In the genomic region with DNA sequence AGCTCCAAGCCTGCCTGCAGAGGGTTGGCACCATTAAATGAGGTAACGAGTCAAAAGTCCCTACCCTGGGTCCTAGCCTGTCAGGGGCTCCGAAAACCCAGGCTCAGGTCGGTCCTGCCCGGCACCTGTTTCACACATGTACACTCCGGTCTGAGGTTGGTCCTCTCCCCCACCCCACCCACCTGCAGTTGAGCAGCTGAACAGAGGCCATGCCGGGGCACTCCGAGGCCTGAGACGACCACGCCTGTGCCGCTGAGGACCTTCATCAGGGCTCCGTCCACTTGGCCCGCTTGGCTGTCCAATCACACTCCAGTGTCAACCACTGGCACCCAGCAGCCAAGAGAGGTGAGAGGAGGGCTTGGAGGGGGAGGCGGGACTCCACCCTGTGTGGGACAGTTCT, we compare ENCODE assay signal across 11 cellular contexts. TPM values are rescaled to one million over a fixed set of nuclear protein-coding genes. Genes with fewer than 3 reads are reported as not detected.
DNase-seq lines count a peak whose midpoint lies in the region; ATAC-seq, FAIRE-seq and TF ChIP-seq lines count a peak whose summit lies in the region.
"Had no signal": no experiment of that assay in that cellular context is flagged by ENCODE, and none has a peak within 500 bp of the region (broad histone marks: within the 10 kb centered on the region; RNA-seq: fewer than 3 reads in every experiment).

No MANE protein-coding gene starts in this region.

- intact Hi-C loops in CD4-positive, alpha-beta memory T cell (cut with micrococcal nuclease), result no loop called here
- intact Hi-C loops in pancreas (cut with DNase I), result no loop called here

- H3K4me1 ChIP-seq in CD4-positive, alpha-beta memory T cell (ENCODE audit: insufficient read depth, low read length), result peaks cover 24% of the 10 kb centered on the region
- H3K4me1 ChIP-seq in pancreas (peaks cover 8 to 18% (median 14%) of the 10 kb centered on the region in 3 donors), tibial nerve (peaks cover 0 to 36% (median 24%) of the 10 kb centered on the region in 4 donors)

- WGBS in pancreas, 2 donors, result 81 to 86% methylated on average over 13 of the region's 13 CpGs
- 82 to 90% methylated on average over 2 to 12 of the region's 13 CpGs for WGBS in tibial nerve, 2 donors

- TF ChIP-seq POLR2A in tibial nerve (IDR thresholded peaks at IDR 0.05), result no peak

- ATAC-seq in pancreas (no peak), HG03442 (IDR thresholded peaks at IDR 0.05; ENCODE audit: unreplicated experiment) (no peak)

- POLR2A ChIA-PET in CD4-positive, alpha-beta memory T cell (lab: Charles Lee; ENCODE audit: partially characterized antibody), result interaction anchor here (1.4 to 4.5 kb wide), 3 partner anchors 24 to 101 kb away, joined by 5 to 73 read pairs (median 45); partner anchors contain the start of genes C11orf21, CD81 and TSPAN32

- DNase-seq in CD4-positive, alpha-beta memory T cell, result no peak
- DNase-seq in LNCaP clone FGC (ENCODE audit: low read depth) (no peak), pancreas (no peak), tibial nerve (ENCODE audit: low spot score in 2 of 2) (no peak)
- no peak for DNase-seq in activated CD4-positive, CD25-positive, alpha-beta regulatory T cell treated with anti-CD3 and anti-CD28 coated beads, Interleukin-2, amount 50 U/mL, for 72 hours
- DNase-seq: hypothalamus, posterior cingulate gyrus had no signal

- CTCF ChIA-PET in CD4-positive, alpha-beta memory T cell (lab: Charles Lee; ENCODE audit: partially characterized antibody), result interaction anchor here (0.6 to 2.9 kb wide), 4 partner anchors 98 to 130 kb away, joined by 3 to 13 read pairs (median 6); partner anchors contain the start of genes C11orf21 and TSPAN32

- peaks cover 0 to 4% (median 0%) of the 10 kb centered on the region in 8 donors for H3K9me3 Mint-ChIP-seq in CD4-positive, alpha-beta memory T cell
- H3K9me3 Mint-ChIP-seq in brain, result no peaks in the 10 kb centered on the region
- H3K9me3 Mint-ChIP-seq in nephron, result no peaks in the 10 kb centered on the region

- no peak for TF ChIP-seq CTCF in LNCaP clone FGC (IDR thresholded peaks at IDR 0.05; ENCODE audit: control insufficient read depth, extremely low read depth, insufficient read depth)
- TF ChIP-seq CTCF in brain (conservative IDR thresholded peaks at IDR 0.05), result no peak
- no peak for TF ChIP-seq CTCF in nephron (IDR thresholded peaks at IDR 0.05; ENCODE audit: unreplicated experiment in 3 of 3)
- TF ChIP-seq CTCF in pancreas (IDR thresholded peaks at IDR 0.05), result no peak
- TF ChIP-seq CTCF in tibial nerve (IDR thresholded peaks at IDR 0.05), result no peak

- peak overlapping the region; percentile 29 to 96 (median 92) for H3K4me3 Mint-ChIP-seq in CD4-positive, alpha-beta memory T cell
- H3K4me3 Mint-ChIP-seq in brain (peak overlapping the region; percentile 90 to 95 (median 93)), nephron (peak overlapping the region; percentile 91 to 98 (median 95))

- no peak overlapping the region for H3K27ac ChIP-seq in CD4-positive, alpha-beta memory T cell (ENCODE audit: low read depth, low read length)
- H3K27ac ChIP-seq in pancreas (no peak overlapping the region), tibial nerve (no peak overlapping the region)

- peaks cover 0 to 3% of the 10 kb centered on the region in 2 donors for H3K27me3 Mint-ChIP-seq in CD4-positive, alpha-beta memory T cell
- H3K27me3 Mint-ChIP-seq in brain, result peaks cover 7% of the 10 kb centered on the region
- no peaks in the 10 kb centered on the region for H3K27me3 Mint-ChIP-seq in nephron (ENCODE audit: low read depth)

- H3K9me3 ChIP-seq in CD4-positive, alpha-beta memory T cell (ENCODE audit: control insufficient read depth in 1 of 2, low read length in 2 of 2), result no peaks in the 10 kb centered on the region
- H3K9me3 ChIP-seq in pancreas, result no peaks in the 10 kb centered on the region
- no peaks in the 10 kb centered on the region for H3K9me3 ChIP-seq in tibial nerve

- FAIRE-seq in pancreas (lab: Jason Lieb, UNC), result no peak

- H3K4me3 ChIP-seq in CD4-positive, alpha-beta memory T cell (ENCODE audit: low read length in 2 of 2), result peak overlapping the region; percentile 85 to 88
- H3K4me3 ChIP-seq in LNCaP clone FGC (ENCODE audit: low read depth, low read length), result peak overlapping the region; percentile 100
- H3K4me3 ChIP-seq in pancreas, result peak overlapping the region in 1 of 4 donors; percentile 100
- H3K4me3 ChIP-seq in tibial nerve, result peak overlapping the region in 1 of 4 donors; percentile 79

- H3K36me3 Mint-ChIP-seq in CD4-positive, alpha-beta memory T cell, result peaks cover 2 to 25% of the 10 kb centered on the region in 2 donors
- H3K36me3 Mint-ChIP-seq in brain, result peaks cover 2% of the 10 kb centered on the region
- peaks cover 8% of the 10 kb centered on the region for H3K36me3 Mint-ChIP-seq in nephron (ENCODE audit: low read depth)

- peaks cover 15% of the 10 kb centered on the region for H3K36me3 ChIP-seq in CD4-positive, alpha-beta memory T cell (ENCODE audit: insufficient read depth, low read length)
- peaks cover 0 to 13% (median 10%) of the 10 kb centered on the region in 3 donors for H3K36me3 ChIP-seq in pancreas
- peaks cover 0 to 60% (median 12%) of the 10 kb centered on the region in 3 donors for H3K36me3 ChIP-seq in tibial nerve

- H3K4me1 Mint-ChIP-seq in CD4-positive, alpha-beta memory T cell, result peaks cover 6 to 31% (median 17%) of the 10 kb centered on the region in 4 donors
- H3K4me1 Mint-ChIP-seq in brain, result peaks cover 23% of the 10 kb centered on the region
- peaks cover 5% of the 10 kb centered on the region for H3K4me1 Mint-ChIP-seq in nephron

- H3K27me3 ChIP-seq in CD4-positive, alpha-beta memory T cell (ENCODE audit: insufficient read depth, low read length), result no peaks in the 10 kb centered on the region
- H3K27me3 ChIP-seq in pancreas (no peaks in the 10 kb centered on the region), tibial nerve (no peaks in the 10 kb centered on the region)

- peak overlapping the region in 3 of 7 donors; percentile 48 to 100 (median 51) for H3K27ac Mint-ChIP-seq in CD4-positive, alpha-beta memory T cell
- H3K27ac Mint-ChIP-seq in brain (peak overlapping the region in 1 of 5 experiments; percentile 99), nephron (no peak overlapping the region)

- no peak for TF ChIP-seq EP300 in tibial nerve (IDR thresholded peaks at IDR 0.05)

RNA-seq across cellular contexts. Expression of gene TSSC4, which starts 1.6 kb away (rescaled TPM):
- total RNA-seq in CD4-positive, alpha-beta memory T cell, result 10 to 100 TPM; 58.6 to 65.8 TPM
- 10 to 100 TPM; 54.6 to 79.8 TPM for polyA plus RNA-seq in CD4-positive, alpha-beta memory T cell
- polyA plus RNA-seq in brain (ENCODE audit: insufficient read depth, low read depth, low replicate concordance), result 41.9 TPM
- total RNA-seq in pancreas, result 10 to 100 TPM; 16.8 to 27.7 (median 19.7) TPM
- 10 to 100 TPM; 54.3 to 60.0 TPM for polyA plus RNA-seq in pancreas
- total RNA-seq in tibial nerve, result 10 to 100 TPM; 44.8 to 54.3 (median 49.1) TPM

RNA-seq across cellular contexts. Expression of gene CD81, which starts 25.0 kb away (rescaled TPM):
- 100 to 1,000 TPM; 113 to 118 TPM for total RNA-seq in CD4-positive, alpha-beta memory T cell
- polyA plus RNA-seq in CD4-positive, alpha-beta memory T cell, result 10 to 100 TPM; 15.2 to 54.1 TPM
- polyA plus RNA-seq in brain (ENCODE audit: insufficient read depth, low read depth, low replicate concordance) (643 TPM), pancreas (100 to 1,000 TPM; 166 to 392 TPM)
- total RNA-seq in pancreas (100 to 1,000 TPM; 154 to 337 (median 236) TPM), tibial nerve (100 to 1,000 TPM; 650 to 822 (median 674) TPM)

RNA-seq across cellular contexts. Expression of gene TRPM5, which starts 42.2 kb away (rescaled TPM):
- total RNA-seq in CD4-positive, alpha-beta memory T cell, result under 1 TPM; 0.19 to 0.23 TPM
- not detected for polyA plus RNA-seq in CD4-positive, alpha-beta memory T cell
- 0.76 TPM for polyA plus RNA-seq in brain (ENCODE audit: insufficient read depth, low read depth, low replicate concordance)
- 1 to 10 TPM in 3 of 6 donors, under 1 TPM in 3; 0.51 to 2.8 (median 0.95) TPM for total RNA-seq in pancreas
- polyA plus RNA-seq in pancreas, result 1 to 10 TPM; 4.3 to 4.8 TPM
- not detected for total RNA-seq in tibial nerve
- total RNA-seq: T-helper 2 cell treated with Interferon-gamma antibody and Interleukin-4, amounts not matched to agents 100 ng/mL and 5 ng/mL, for 36 hours had no signal

RNA-seq across cellular contexts. Expression of gene KCNQ1, which starts 42.7 kb away (rescaled TPM):
- total RNA-seq in CD4-positive, alpha-beta memory T cell, result 10 to 100 TPM; 21.4 to 21.6 TPM
- polyA plus RNA-seq in CD4-positive, alpha-beta memory T cell, result 10 to 100 TPM in 1 of 2 donors, 1 to 10 TPM in 1; 5.4 to 21.7 TPM
- polyA plus RNA-seq in brain (ENCODE audit: insufficient read depth, low read depth, low replicate concordance) (13.4 TPM), pancreas (10 to 100 TPM; 14.0 to 50.0 TPM)
- total RNA-seq in pancreas (10 to 100 TPM; 25.2 to 61.1 (median 46.7) TPM), tibial nerve (10 to 100 TPM in 1 of 4 donors, 1 to 10 TPM in 3; 3.5 to 11.4 (median 7.5) TPM)
